14 cellular contexts compared by ENCODE assay signal in the genomic region with DNA sequence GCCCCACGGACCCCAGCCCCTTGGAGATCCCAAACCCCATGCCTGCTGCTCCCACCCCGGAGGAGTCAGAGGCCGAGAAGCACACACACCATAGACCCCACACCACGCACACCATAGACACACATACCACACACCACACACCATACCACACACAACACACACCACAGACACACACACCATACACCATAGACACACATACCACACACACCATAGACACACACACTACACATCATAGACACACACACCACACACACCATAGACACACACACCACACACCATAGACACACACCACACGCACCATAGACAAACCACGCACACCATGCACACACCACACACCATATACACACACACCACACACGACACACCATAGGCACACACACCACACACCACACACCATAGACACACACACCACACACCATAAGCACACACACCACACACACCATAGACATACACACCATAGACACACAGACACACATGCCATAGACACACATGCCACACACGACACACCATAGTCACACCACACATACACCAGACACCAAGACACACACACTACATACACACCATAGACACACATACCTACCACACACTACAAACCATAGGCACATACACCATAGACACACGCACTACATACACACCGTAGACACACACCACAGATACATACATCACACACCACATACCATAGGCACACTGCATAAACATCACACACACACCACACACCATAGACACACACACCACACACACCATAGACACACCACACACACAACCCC. TPM values are rescaled to one million over a fixed set of nuclear protein-coding genes. Genes with fewer than 3 reads are reported as not detected.
A peak's percentile ranks its signal among the peaks of the same experiment; 100 is the strongest.
DNase-seq lines count a peak whose midpoint lies in the region; ATAC-seq, FAIRE-seq and TF ChIP-seq lines count a peak whose summit lies in the region.
"Had no signal": no experiment of that assay in that cellular context is flagged by ENCODE, and none has a peak within 500 bp of the region (broad histone marks: within the 10 kb centered on the region; RNA-seq: fewer than 3 reads in every experiment).

No MANE protein-coding gene starts in this region.

- no peaks in the 10 kb centered on the region for H3K9me3 Mint-ChIP-seq in activated CD8-positive, alpha-beta T cell treated with anti-CD3 and anti-CD28 coated beads, Interleukin-2, amount 10 ng/mL, durations not matched to agents 7 days and 5 days (ENCODE audit: insufficient read depth)
- no peaks in the 10 kb centered on the region for H3K9me3 Mint-ChIP-seq in type B pancreatic cell
- H3K9me3 Mint-ChIP-seq: natural killer cell had no signal

- H3K27me3 ChIP-seq in gastrocnemius medialis = peaks cover 0 to 5% (median 3%) of the 10 kb centered on the region in 3 donors
- H3K27me3 ChIP-seq: BE2C, heart left ventricle had no signal

- in situ Hi-C loops in gastrocnemius medialis (cut with MboI; ENCODE audit: low sequenced_read_pairs in 4 of 4) = no loop called here

- peaks cover 14 to 24% of the 10 kb centered on the region in 2 donors for H3K4me1 ChIP-seq in gastrocnemius medialis
- H3K4me1 ChIP-seq: BE2C had no signal

- no peak overlapping the region for H3K4me3 Mint-ChIP-seq in activated CD8-positive, alpha-beta T cell treated with anti-CD3 and anti-CD28 coated beads, Interleukin-2, amount 10 ng/mL, durations not matched to agents 7 days and 5 days
- no peak overlapping the region for H3K4me3 Mint-ChIP-seq in type B pancreatic cell
- H3K4me3 Mint-ChIP-seq: natural killer cell had no signal

- peak; percentile 21 for FAIRE-seq in GM19239 (lab: Jason Lieb, UNC)

- POLR2A ChIA-PET in activated CD8-positive, alpha-beta T cell treated with anti-CD3 and anti-CD28 coated beads, Interleukin-2, amount 10 ng/mL, durations not matched to agents 7 days and 5 days (lab: Charles Lee) = no interaction called here

- peak overlapping the region; percentile 47 to 65 (median 52) for H3K27ac ChIP-seq in gastrocnemius medialis
- H3K27ac ChIP-seq: heart left ventricle had no signal

- intact Hi-C loops in gastrocnemius medialis (cut with DNase I; ENCODE audit: low total_unique reads) = no loop called here
- intact Hi-C loops in sciatic nerve (cut with DNase I) = no loop called here

- no peaks in the 10 kb centered on the region for H3K36me3 Mint-ChIP-seq in activated CD8-positive, alpha-beta T cell treated with anti-CD3 and anti-CD28 coated beads, Interleukin-2, amount 10 ng/mL, durations not matched to agents 7 days and 5 days (ENCODE audit: low read depth)
- peaks cover 5% of the 10 kb centered on the region for H3K36me3 Mint-ChIP-seq in type B pancreatic cell
- H3K36me3 Mint-ChIP-seq: natural killer cell had no signal

- no peaks in the 10 kb centered on the region for H3K27me3 Mint-ChIP-seq in activated CD8-positive, alpha-beta T cell treated with anti-CD3 and anti-CD28 coated beads, Interleukin-2, amount 10 ng/mL, durations not matched to agents 7 days and 5 days (ENCODE audit: low read depth)
- no peaks in the 10 kb centered on the region for H3K27me3 Mint-ChIP-seq in type B pancreatic cell

- TF ChIP-seq CTCF in gastrocnemius medialis (IDR thresholded peaks at IDR 0.05 in 4 of 5, conservative IDR thresholded peaks at IDR 0.05 in 1 of 5) = no peak
- no peak for TF ChIP-seq CTCF in type B pancreatic cell (conservative IDR thresholded peaks at IDR 0.05)

- no peak for TF ChIP-seq POLR2A in gastrocnemius medialis (IDR thresholded peaks at IDR 0.05)

- no peaks in the 10 kb centered on the region for H3K4me1 Mint-ChIP-seq in activated CD8-positive, alpha-beta T cell treated with anti-CD3 and anti-CD28 coated beads, Interleukin-2, amount 10 ng/mL, durations not matched to agents 7 days and 5 days (ENCODE audit: low read depth)
- H3K4me1 Mint-ChIP-seq in type B pancreatic cell (ENCODE audit: unreplicated experiment) = peaks cover 17% of the 10 kb centered on the region
- H3K4me1 Mint-ChIP-seq: natural killer cell had no signal

- DNase-seq in GM19239 (ENCODE audit: insufficient read length, low spot score) (no peak), left lobe of liver (ENCODE audit: low spot score) (no peak), gastrocnemius medialis (no peak), sciatic nerve (ENCODE audit: low spot score) (no peak), C1 segment of cervical spinal cord (lab: John Stamatoyannopoulos, UW) (no peak), type B pancreatic cell (ENCODE audit: extremely low spot score, unreplicated experiment) (no peak)
- DNase-seq in activated CD8-positive, alpha-beta T cell treated with anti-CD3 and anti-CD28 coated beads, Interleukin-2, amount 10 ng/mL, durations not matched to agents 7 days and 5 days = no peak
- DNase-seq: activated naive CD4-positive, alpha-beta T cell treated with Interleukin-2 at 50 U/mL for 16 hours; BE2C; Karpas-422; natural killer cell; NCI-H1436 had no signal

- peak; percentile 17 for ATAC-seq in activated CD8-positive, alpha-beta T cell treated with anti-CD3 and anti-CD28 coated beads, Interleukin-2, amount 10 ng/mL, durations not matched to agents 7 days and 5 days
- peak; percentile 2 for ATAC-seq in left lobe of liver
- ATAC-seq in gastrocnemius medialis = no peak
- ATAC-seq in sciatic nerve = no peak
- ATAC-seq in GM19397 (IDR thresholded peaks at IDR 0.05; ENCODE audit: unreplicated experiment) = no peak

- CTCF ChIA-PET in activated CD8-positive, alpha-beta T cell treated with anti-CD3 and anti-CD28 coated beads, Interleukin-2, amount 10 ng/mL, durations not matched to agents 7 days and 5 days (lab: Charles Lee) = no interaction called here

- H3K4me3 ChIP-seq in gastrocnemius medialis = peak overlapping the region; percentile 15 to 54 (median 42)

- H3K27ac Mint-ChIP-seq in activated CD8-positive, alpha-beta T cell treated with anti-CD3 and anti-CD28 coated beads, Interleukin-2, amount 10 ng/mL, durations not matched to agents 7 days and 5 days = no peak overlapping the region
- no peak overlapping the region for H3K27ac Mint-ChIP-seq in type B pancreatic cell
- H3K27ac Mint-ChIP-seq: natural killer cell had no signal

- H3K36me3 ChIP-seq in gastrocnemius medialis = no peaks in the 10 kb centered on the region
- H3K36me3 ChIP-seq: BE2C, heart left ventricle had no signal

- no peaks in the 10 kb centered on the region for H3K9me3 ChIP-seq in gastrocnemius medialis
- H3K9me3 ChIP-seq: BE2C, heart left ventricle had no signal

RNA-seq across cellular contexts. Expression of gene TBC1D16, which starts 11.3 kb away (rescaled TPM):
- 1 to 10 TPM; 1.3 to 2.1 TPM for total RNA-seq in activated CD8-positive, alpha-beta T cell treated with anti-CD3 and anti-CD28 coated beads, Interleukin-2, amount 10 ng/mL, durations not matched to agents 7 days and 5 days
- total RNA-seq in left lobe of liver (16.4 TPM), gastrocnemius medialis (1 to 10 TPM; 5.8 to 8.1 (median 7.0) TPM), sciatic nerve (46.9 TPM), type B pancreatic cell (ENCODE audit: low replicate concordance) (35.5 and 71.9 TPM in 2 replicates)

RNA-seq across cellular contexts. Expression of gene CCDC40, which starts 12.1 kb away (rescaled TPM):
- total RNA-seq in activated CD8-positive, alpha-beta T cell treated with anti-CD3 and anti-CD28 coated beads, Interleukin-2, amount 10 ng/mL, durations not matched to agents 7 days and 5 days = not detected
- total RNA-seq in left lobe of liver (6.8 TPM), gastrocnemius medialis (1 to 10 TPM in 2 of 4 donors, under 1 TPM in 2; 0.18 to 2.1 (median 1.1) TPM), sciatic nerve (12.6 TPM), type B pancreatic cell (ENCODE audit: low replicate concordance) (8.5 and 29.6 TPM in 2 replicates)

Comparison
In these comparisons a context has a peak if more than half of its experiments do, and no peak if none do; other contexts are left out.
1. ATAC-seq: peak in activated CD8-positive, alpha-beta T cell treated with anti-CD3 and anti-CD28 coated beads, Interleukin-2, amount 10 ng/mL, durations not matched to agents 7 days and 5 days (single experiment) and left lobe of liver (single experiment); none in gastrocnemius medialis (0 of 2), sciatic nerve (single experiment) and GM19397 (single experiment).